In genomic region chr7:87474533-87475358, GRCh38 we compare ENCODE assay signal across 10 cellular contexts. TPM values are rescaled to one million over a fixed set of nuclear protein-coding genes. Genes with fewer than 3 reads are reported as not detected.
DNase-seq lines count a peak whose midpoint lies in the region; ATAC-seq and TF ChIP-seq lines count a peak whose summit lies in the region.
"Had no signal": no experiment of that assay in that cellular context is flagged by ENCODE, and none has a peak within 500 bp of the region (broad histone marks: within the 10 kb centered on the region; RNA-seq: fewer than 3 reads in every experiment).

No MANE protein-coding gene starts in this region.

- no peaks in the 10 kb centered on the region for H3K27me3 ChIP-seq in right lobe of liver
- no peaks in the 10 kb centered on the region for H3K27me3 ChIP-seq in testis

- H3K4me1 Mint-ChIP-seq in brain = peaks cover 14% of the 10 kb centered on the region
- H3K4me1 Mint-ChIP-seq: central memory CD8-positive, alpha-beta T cell had no signal

- H3K36me3 ChIP-seq in right lobe of liver = peaks cover 0 to 3% (median 0%) of the 10 kb centered on the region in 4 donors
- no peaks in the 10 kb centered on the region for H3K36me3 ChIP-seq in testis (ENCODE audit: low read depth, missing control alignments)

- H3K27me3 Mint-ChIP-seq in brain = peaks cover 19% of the 10 kb centered on the region

- peak overlapping the region; percentile 46 to 80 (median 71) for H3K4me3 Mint-ChIP-seq in brain
- H3K4me3 Mint-ChIP-seq: central memory CD8-positive, alpha-beta T cell had no signal

- H3K27ac ChIP-seq in right lobe of liver (peak overlapping the region; percentile 67 to 84 (median 82)), testis (no peak overlapping the region)
- H3K27ac ChIP-seq: 22Rv1 had no signal

- intact Hi-C loops in right lobe of liver (cut with DNase I) = no loop called here
- intact Hi-C loops in testis (cut with DNase I; ENCODE audit: low total_unique reads) = no loop called here

- ATAC-seq in GM21786 (IDR thresholded peaks at IDR 0.05; ENCODE audit: unreplicated experiment) (peak; percentile 76), right lobe of liver (peak; percentile 33 to 52 (median 44))

- TF ChIP-seq POLR2A in right lobe of liver (IDR thresholded peaks at IDR 0.05) (peak; percentile 26), testis (IDR thresholded peaks at IDR 0.05) (no peak)

- peaks cover 0 to 3% (median 0%) of the 10 kb centered on the region in 5 experiments for H3K9me3 Mint-ChIP-seq in brain
- H3K9me3 Mint-ChIP-seq: central memory CD8-positive, alpha-beta T cell had no signal

- peak overlapping the region in 1 of 5 experiments; percentile 63 for H3K27ac Mint-ChIP-seq in brain

- in situ Hi-C loops in KBM-7 (cut with MboI; ENCODE audit: low pct_unique_long_range_greater_than_20kb, low sequenced_read_pairs) = no loop called here

- H3K4me3 ChIP-seq in right lobe of liver = peak overlapping the region; percentile 62 to 79 (median 71)
- H3K4me3 ChIP-seq in testis = peak overlapping the region; percentile 45 to 58

- no peaks in the 10 kb centered on the region for H3K36me3 Mint-ChIP-seq in brain

- H3K9me3 ChIP-seq in right lobe of liver (no peaks in the 10 kb centered on the region), testis (no peaks in the 10 kb centered on the region)

- TF ChIP-seq CTCF in brain (conservative IDR thresholded peaks at IDR 0.05) (no peak), right lobe of liver (IDR thresholded peaks at IDR 0.05) (no peak), testis (IDR thresholded peaks at IDR 0.05) (no peak)

- DNase-seq in DMS 273 (lab: John Stamatoyannopoulos, UW; ENCODE audit: unreplicated experiment) (peak; percentile 22), DMS 273 treated with DMSO at 0.1 percent for 48 hours (lab: John Stamatoyannopoulos, UW) (no peak), KBM-7 (peak; percentile 88), right lobe of liver (no peak), testis (peak; percentile 15), 8988T (no peak)

- WGBS in right lobe of liver (ENCODE audit: insufficient coverage, low coverage, low lambda C conversion rate, missing lambda C conversion rate) = 10% methylated on average over 13 of the region's 14 CpGs
- WGBS in testis, 2 donors = 17 to 33% methylated on average over 11 to 14 of the region's 14 CpGs

- peaks cover 0 to 16% (median 5%) of the 10 kb centered on the region in 4 donors for H3K4me1 ChIP-seq in right lobe of liver
- H3K4me1 ChIP-seq in testis = peaks cover 4% of the 10 kb centered on the region

RNA-seq across cellular contexts. Expression of gene ABCB4, which starts 0.7 kb away (rescaled TPM):
- polyA plus RNA-seq in brain (ENCODE audit: insufficient read depth, low read depth, low replicate concordance) (0.75 TPM), testis (ENCODE audit: insufficient read depth, low read depth, low replicate concordance) (1.7 TPM)
- total RNA-seq in right lobe of liver (100 to 1,000 TPM in 5 of 6 experiments, 10 to 100 TPM in 1; 57.2 to 189 (median 115) TPM), testis (1 to 10 TPM; 2.0 to 2.6 TPM)

Comparison
In these comparisons a context has a peak if more than half of its experiments do, and no peak if none do; other contexts are left out.
1. DNase-seq: peak in DMS 273 (single experiment), KBM-7 (single experiment) and testis (single experiment); none in DMS 273 treated with DMSO at 0.1 percent for 48 hours (single experiment), right lobe of liver (0 of 3) and 8988T (single experiment).
2. H3K27ac ChIP-seq: peak in right lobe of liver (3 of 3); none in testis (0 of 2).
3. RNA of gene ABCB4, which starts 0.7 kb away (total RNA-seq): 57.2 to 189 TPM in right lobe of liver; 2.0 to 2.6 TPM in testis; every median in the first group is over 10 times any median in the second.